ENCODE assay signal across 1 cellular context in genomic region chr3:155032918-155033317, GRCh38.
TF ChIP-seq lines count a peak whose summit lies in the region.

No MANE protein-coding gene starts in this region.

TF ChIP-seq in WTC11, 78 proteins besides CTCF, POLR2A, EP300 and RAD21 (continued from another document):
- TF ChIP-seq, protein P1, sequence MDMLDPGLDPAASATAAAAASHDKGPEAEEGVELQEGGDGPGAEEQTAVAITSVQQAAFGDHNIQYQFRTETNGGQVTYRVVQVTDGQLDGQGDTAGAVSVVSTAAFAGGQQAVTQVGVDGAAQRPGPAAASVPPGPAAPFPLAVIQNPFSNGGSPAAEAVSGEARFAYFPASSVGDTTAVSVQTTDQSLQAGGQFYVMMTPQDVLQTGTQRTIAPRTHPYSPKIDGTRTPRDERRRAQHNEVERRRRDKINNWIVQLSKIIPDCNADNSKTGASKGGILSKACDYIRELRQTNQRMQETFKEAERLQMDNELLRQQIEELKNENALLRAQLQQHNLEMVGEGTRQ (CRISPR knock-in tag; IDR thresholded peaks at IDR 0.05): no peak
